8 cellular contexts compared by ENCODE assay signal in the genomic region with DNA sequence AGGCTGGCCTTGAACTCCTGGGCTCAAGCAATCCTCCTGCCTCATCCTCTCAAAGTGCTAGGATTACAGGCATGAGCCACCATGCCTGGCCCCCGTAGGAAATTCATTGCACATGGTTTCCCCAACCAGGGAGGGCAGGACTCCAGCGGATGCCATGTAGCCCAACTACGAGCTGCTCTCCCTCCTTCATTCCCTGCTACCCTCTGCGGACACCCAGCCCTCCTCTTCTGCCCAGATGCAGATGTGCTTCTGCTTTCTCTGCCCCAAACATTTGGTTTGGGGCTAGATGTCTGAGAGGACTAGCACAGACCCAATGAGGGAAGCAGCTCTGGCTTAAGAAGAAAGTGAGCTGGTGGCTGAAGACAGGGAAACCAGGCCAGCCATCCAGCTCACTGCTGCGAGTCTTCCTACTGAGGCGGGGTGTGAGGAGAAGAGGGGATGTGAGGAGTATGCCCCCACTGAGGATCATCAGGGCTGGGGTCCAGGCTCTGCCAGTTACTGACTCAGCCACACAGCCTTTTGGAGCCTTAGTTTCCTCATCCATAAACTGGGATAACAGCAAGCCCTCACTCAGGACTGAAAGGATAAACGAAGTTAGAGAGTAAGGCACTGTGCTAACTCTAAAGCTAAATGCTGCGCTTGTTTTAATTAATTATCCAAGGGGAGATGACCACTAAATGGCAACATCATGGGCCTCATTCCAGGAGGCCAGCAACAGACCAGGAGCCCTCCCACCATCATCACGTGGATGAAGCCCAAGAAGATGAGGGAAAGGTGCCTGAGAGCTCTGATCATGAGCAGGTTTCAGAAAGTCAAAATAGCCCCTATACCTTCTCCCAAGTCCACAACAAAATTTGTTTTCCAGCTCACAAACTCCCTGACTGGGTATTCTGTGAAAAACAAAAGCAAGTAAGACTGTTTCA. TPM values are rescaled to one million over a fixed set of nuclear protein-coding genes. Genes with fewer than 3 reads are reported as not detected.
DNase-seq lines count a peak whose midpoint lies in the region; ATAC-seq, FAIRE-seq and TF ChIP-seq lines count a peak whose summit lies in the region.

No MANE protein-coding gene starts in this region.

- FAIRE-seq in keratinocyte (lab: Jason Lieb, UNC) = no peak

- H3K9ac ChIP-seq in keratinocyte (ENCODE audit: control insufficient read depth, extremely low read depth, insufficient read depth, low read length) = peak overlapping the region; percentile 7

- H3K9me1 ChIP-seq in keratinocyte (ENCODE audit: control insufficient read depth, extremely low read depth, insufficient read depth, low read length) = peaks cover 5% of the 10 kb centered on the region

- H3K9me3 Mint-ChIP-seq in activated naive CD4-positive, alpha-beta T cell treated with anti-CD3 and anti-CD28 coated beads for 36 hours = no peaks in the 10 kb centered on the region
- no peaks in the 10 kb centered on the region for H3K9me3 Mint-ChIP-seq in activated T-helper 1 cell treated with anti-CD3 and anti-CD28 coated beads, Interleukin-12 subunit alpha, Interleukin-12 subunit beta, Interleukin-2, Interleukin-4 antibody, amounts not matched to agents 30 ng/mL and 10 ng/mL and 1 ng/mL, durations not matched to agents 14 hours and 24 hours and 36 hours

- peak overlapping the region; percentile 89 for H3K27ac Mint-ChIP-seq in activated naive CD4-positive, alpha-beta T cell treated with anti-CD3 and anti-CD28 coated beads for 36 hours
- H3K27ac Mint-ChIP-seq in activated T-helper 1 cell treated with anti-CD3 and anti-CD28 coated beads, Interleukin-12 subunit alpha, Interleukin-12 subunit beta, Interleukin-2, Interleukin-4 antibody, amounts not matched to agents 30 ng/mL and 10 ng/mL and 1 ng/mL, durations not matched to agents 14 hours and 24 hours and 36 hours = peak overlapping the region; percentile 87

- H3K36me3 Mint-ChIP-seq in activated naive CD4-positive, alpha-beta T cell treated with anti-CD3 and anti-CD28 coated beads for 36 hours (ENCODE audit: low read depth) = peaks cover 1% of the 10 kb centered on the region
- H3K36me3 Mint-ChIP-seq in activated T-helper 1 cell treated with anti-CD3 and anti-CD28 coated beads, Interleukin-12 subunit alpha, Interleukin-12 subunit beta, Interleukin-2, Interleukin-4 antibody, amounts not matched to agents 30 ng/mL and 10 ng/mL and 1 ng/mL, durations not matched to agents 14 hours and 24 hours and 36 hours (ENCODE audit: low read depth) = peaks cover 5% of the 10 kb centered on the region

- H3K4me1 Mint-ChIP-seq in activated naive CD4-positive, alpha-beta T cell treated with anti-CD3 and anti-CD28 coated beads for 36 hours (ENCODE audit: low read depth) = peaks cover 90% of the 10 kb centered on the region
- H3K4me1 Mint-ChIP-seq in activated T-helper 1 cell treated with anti-CD3 and anti-CD28 coated beads, Interleukin-12 subunit alpha, Interleukin-12 subunit beta, Interleukin-2, Interleukin-4 antibody, amounts not matched to agents 30 ng/mL and 10 ng/mL and 1 ng/mL, durations not matched to agents 14 hours and 24 hours and 36 hours (ENCODE audit: low read depth) = peaks cover 79% of the 10 kb centered on the region

- DNase-seq in activated naive CD4-positive, alpha-beta T cell treated with anti-CD3 and anti-CD28 coated beads for 36 hours = no peak
- no peak for DNase-seq in activated naive CD4-positive, alpha-beta T cell (lab: John Stamatoyannopoulos, UW)
- no peak for DNase-seq in activated T-helper 1 cell treated with anti-CD3 and anti-CD28 coated beads, Interleukin-12 subunit alpha, Interleukin-12 subunit beta, Interleukin-2, Interleukin-4 antibody, amounts not matched to agents 30 ng/mL and 10 ng/mL and 1 ng/mL, durations not matched to agents 14 hours and 24 hours and 36 hours (ENCODE audit: low spot score)
- DNase-seq in keratinocyte (ENCODE audit: low read depth, low spot score) (no peak), tibial artery (no peak), nucleus accumbens (lab: John Stamatoyannopoulos, UW) (no peak)

- TF ChIP-seq CTCF in keratinocyte (optimal IDR thresholded peaks at IDR 0.05 in 1 of 3, IDR thresholded peaks at IDR 0.05 in 1 of 3, conservative IDR thresholded peaks at IDR 0.05 in 1 of 3; ENCODE audit: extremely low read depth in 1 of 3, insufficient read depth in 2 of 3, low read length in 3 of 3) (no peak), tibial artery (IDR thresholded peaks at IDR 0.05) (no peak)

- CTCF ChIA-PET in activated naive CD4-positive, alpha-beta T cell treated with anti-CD3 and anti-CD28 coated beads for 36 hours (lab: Charles Lee) = interaction anchor here (0.5 to 8.2 kb wide), 9 partner anchors 9 to 79 kb away, joined by 3 to 147 read pairs (median 5); a partner anchor contains a TSS

- H3K4me3 ChIP-seq in keratinocyte (ENCODE audit: control insufficient read depth in 2 of 3, extremely low read depth in 1 of 3, insufficient read depth in 2 of 3, low read depth in 1 of 3, low read length in 3 of 3) (no peak overlapping the region), tibial artery (peak overlapping the region; percentile 33 to 43)

- peak overlapping the region; percentile 42 for H3K4me2 ChIP-seq in keratinocyte (ENCODE audit: control insufficient read depth, extremely low read depth, insufficient read depth, low read depth, low read length)

- peak overlapping the region; percentile 40 for H3K4me3 Mint-ChIP-seq in activated naive CD4-positive, alpha-beta T cell treated with anti-CD3 and anti-CD28 coated beads for 36 hours
- H3K4me3 Mint-ChIP-seq in activated T-helper 1 cell treated with anti-CD3 and anti-CD28 coated beads, Interleukin-12 subunit alpha, Interleukin-12 subunit beta, Interleukin-2, Interleukin-4 antibody, amounts not matched to agents 30 ng/mL and 10 ng/mL and 1 ng/mL, durations not matched to agents 14 hours and 24 hours and 36 hours = peak overlapping the region; percentile 47

- peaks cover 84% of the 10 kb centered on the region for H3K79me2 ChIP-seq in keratinocyte (ENCODE audit: control insufficient read depth, insufficient read depth, low read length)

- dilution Hi-C loops in keratinocyte (cut with MboI; ENCODE audit: extremely low pct_ligation_motif_present, low sequenced_read_pairs) = no loop called here

- H3K27me3 ChIP-seq in keratinocyte (ENCODE audit: control insufficient read depth, extremely low read depth, insufficient read depth, low read length) = no peaks in the 10 kb centered on the region
- H3K27me3 ChIP-seq in tibial artery = no peaks in the 10 kb centered on the region

- H3K36me3 ChIP-seq in keratinocyte (ENCODE audit: control insufficient read depth in 2 of 2, extremely low read depth in 1 of 2, insufficient read depth in 2 of 2, low read length in 2 of 2) = peaks cover 0 to 1% of the 10 kb centered on the region in 2 experiments
- peaks cover 0 to 5% (median 0%) of the 10 kb centered on the region in 3 donors for H3K36me3 ChIP-seq in tibial artery

- no peaks in the 10 kb centered on the region for H3K27me3 Mint-ChIP-seq in activated naive CD4-positive, alpha-beta T cell treated with anti-CD3 and anti-CD28 coated beads for 36 hours (ENCODE audit: low read depth)
- no peaks in the 10 kb centered on the region for H3K27me3 Mint-ChIP-seq in activated T-helper 1 cell treated with anti-CD3 and anti-CD28 coated beads, Interleukin-12 subunit alpha, Interleukin-12 subunit beta, Interleukin-2, Interleukin-4 antibody, amounts not matched to agents 30 ng/mL and 10 ng/mL and 1 ng/mL, durations not matched to agents 14 hours and 24 hours and 36 hours (ENCODE audit: insufficient read depth)

- H3K27ac ChIP-seq in keratinocyte (ENCODE audit: control insufficient read depth, insufficient read depth, low read length) (no peak overlapping the region), tibial artery (peak overlapping the region; percentile 61 to 100)

- H3K9me3 ChIP-seq in keratinocyte (ENCODE audit: control insufficient read depth, low read depth, low read length) (no peaks in the 10 kb centered on the region), tibial artery (no peaks in the 10 kb centered on the region)

- ATAC-seq in HG03108 (IDR thresholded peaks at IDR 0.05; ENCODE audit: unreplicated experiment) = no peak
- no peak for ATAC-seq in HG02970 (IDR thresholded peaks at IDR 0.05; ENCODE audit: low FRiP score, unreplicated experiment)

- intact Hi-C loops in activated naive CD4-positive, alpha-beta T cell treated with anti-CD3 and anti-CD28 coated beads for 36 hours (cut with micrococcal nuclease) = loop anchor here (5.0 kb wide), 2 partner anchors 243 to 1762 kb away; a partner anchor contains a TSS
- intact Hi-C loops in activated T-helper 1 cell treated with anti-CD3 and anti-CD28 coated beads, Interleukin-12 subunit alpha, Interleukin-12 subunit beta, Interleukin-2, Interleukin-4 antibody, amounts not matched to agents 30 ng/mL and 10 ng/mL and 1 ng/mL, durations not matched to agents 14 hours and 24 hours and 36 hours (cut with micrococcal nuclease) = no loop called here
- intact Hi-C loops in tibial artery (cut with DNase I; ENCODE audit: low total_unique reads) = loop anchor here (2.0 kb wide), 1 partner anchor 65 kb away; no protein-coding TSS in a partner anchor

- no peak overlapping the region for H2AFZ ChIP-seq in keratinocyte (ENCODE audit: control insufficient read depth, low read length)

- peaks cover 30% of the 10 kb centered on the region for H4K20me1 ChIP-seq in keratinocyte (ENCODE audit: control insufficient read depth, extremely low read depth, insufficient read depth, low read length)

- peaks cover 48% of the 10 kb centered on the region for H3K4me1 ChIP-seq in keratinocyte (ENCODE audit: control insufficient read depth, extremely low read depth, insufficient read depth, low read length)
- H3K4me1 ChIP-seq in tibial artery = peaks cover 21 to 100% (median 98%) of the 10 kb centered on the region in 4 donors

RNA-seq across cellular contexts. Expression of a gene that starts 10.9 kb away (rescaled TPM):
- total RNA-seq in activated naive CD4-positive, alpha-beta T cell treated with anti-CD3 and anti-CD28 coated beads for 36 hours = 10 to 100 TPM; 94.6 to 99.8 TPM
- total RNA-seq in activated T-helper 1 cell treated with anti-CD3 and anti-CD28 coated beads, Interleukin-12 subunit alpha, Interleukin-12 subunit beta, Interleukin-2, Interleukin-4 antibody, amounts not matched to agents 30 ng/mL and 10 ng/mL and 1 ng/mL, durations not matched to agents 14 hours and 24 hours and 36 hours = 96.5 and 99.6 TPM in 2 replicates
- 39.0 to 75.0 TPM (median 54.6 TPM) in 3 replicates for polyA plus RNA-seq in keratinocyte
- polyA plus RNA-seq in keratinocyte (2011; ENCODE audit: low read depth) = 38.5 TPM
- polyA plus RNA-seq in keratinocyte (2011; cell fraction: cytosol; rRNA removed) = 61.4 and 68.1 TPM in 2 replicates
- polyA plus RNA-seq in keratinocyte (2011; cell fraction: nucleus; rRNA removed) = 62.6 and 66.0 TPM in 2 replicates
- polyA plus RNA-seq in keratinocyte (2012; ENCODE audit: low replicate concordance) = 35.0 and 54.1 TPM in 2 replicates
- 72.9 to 174 TPM (median 107 TPM) in 3 replicates for polyA minus RNA-seq in keratinocyte
- polyA minus RNA-seq in keratinocyte (2011; cell fraction: cytosol; rRNA and poly(A)+ RNA removed) = 36.8 TPM
- 28.5 and 40.3 TPM in 2 replicates for polyA minus RNA-seq in keratinocyte (2011; cell fraction: nucleus; rRNA and poly(A)+ RNA removed)

RNA-seq across cellular contexts. Expression of a gene that starts 17.1 kb away (rescaled TPM):
- total RNA-seq in activated naive CD4-positive, alpha-beta T cell treated with anti-CD3 and anti-CD28 coated beads for 36 hours = under 1 TPM; 0.22 to 0.38 TPM
- total RNA-seq in activated T-helper 1 cell treated with anti-CD3 and anti-CD28 coated beads, Interleukin-12 subunit alpha, Interleukin-12 subunit beta, Interleukin-2, Interleukin-4 antibody, amounts not matched to agents 30 ng/mL and 10 ng/mL and 1 ng/mL, durations not matched to agents 14 hours and 24 hours and 36 hours = 2.0 and 3.1 TPM in 2 replicates
- 0.27 to 1.3 TPM (median 1.3 TPM) in 3 replicates for polyA plus RNA-seq in keratinocyte
- polyA plus RNA-seq in keratinocyte (2011; ENCODE audit: low read depth) = 1.9 TPM
- polyA plus RNA-seq in keratinocyte (2011; cell fraction: cytosol; rRNA removed) = 0.14 and 0.49 TPM in 2 replicates
- polyA plus RNA-seq in keratinocyte (2011; cell fraction: nucleus; rRNA removed) = 5.3 and 5.4 TPM in 2 replicates
- 0.66 and 2.7 TPM in 2 replicates for polyA plus RNA-seq in keratinocyte (2012; ENCODE audit: low replicate concordance)
- polyA minus RNA-seq in keratinocyte = 1.3 to 2.7 TPM in 2 of 3 replicates, not detected in the other
- not detected for polyA minus RNA-seq in keratinocyte (2011; cell fraction: cytosol; rRNA and poly(A)+ RNA removed)
- polyA minus RNA-seq in keratinocyte (2011; cell fraction: nucleus; rRNA and poly(A)+ RNA removed) = 1.2 and 1.3 TPM in 2 replicates

RNA-seq across cellular contexts. Expression of a gene that starts 53.0 kb away (rescaled TPM):
- 10 to 100 TPM; 32.8 to 34.3 TPM for total RNA-seq in activated naive CD4-positive, alpha-beta T cell treated with anti-CD3 and anti-CD28 coated beads for 36 hours
- 63.5 and 68.6 TPM in 2 replicates for total RNA-seq in activated T-helper 1 cell treated with anti-CD3 and anti-CD28 coated beads, Interleukin-12 subunit alpha, Interleukin-12 subunit beta, Interleukin-2, Interleukin-4 antibody, amounts not matched to agents 30 ng/mL and 10 ng/mL and 1 ng/mL, durations not matched to agents 14 hours and 24 hours and 36 hours
- polyA plus RNA-seq in keratinocyte = 20.4 to 30.5 TPM (median 21.0 TPM) in 3 replicates
- polyA plus RNA-seq in keratinocyte (2011; ENCODE audit: low read depth) = 21.3 TPM
- 12.9 and 16.0 TPM in 2 replicates for polyA plus RNA-seq in keratinocyte (2011; cell fraction: cytosol; rRNA removed)
- polyA plus RNA-seq in keratinocyte (2011; cell fraction: nucleus; rRNA removed) = 19.2 and 21.7 TPM in 2 replicates
- polyA plus RNA-seq in keratinocyte (2012; ENCODE audit: low replicate concordance) = 26.7 and 28.8 TPM in 2 replicates
- 4.7 to 7.1 TPM (median 5.6 TPM) in 3 replicates for polyA minus RNA-seq in keratinocyte
- polyA minus RNA-seq in keratinocyte (2011; cell fraction: cytosol; rRNA and poly(A)+ RNA removed) = 11.1 TPM
- 4.6 and 4.7 TPM in 2 replicates for polyA minus RNA-seq in keratinocyte (2011; cell fraction: nucleus; rRNA and poly(A)+ RNA removed)

Comparison
In these comparisons a context has a peak if more than half of its experiments do, and no peak if none do; other contexts are left out.
1. H3K4me3 ChIP-seq: peak in tibial artery (2 of 2); none in keratinocyte (0 of 3).